Comparison of ENCODE assay signal across 1 cellular context in the genomic region with DNA sequence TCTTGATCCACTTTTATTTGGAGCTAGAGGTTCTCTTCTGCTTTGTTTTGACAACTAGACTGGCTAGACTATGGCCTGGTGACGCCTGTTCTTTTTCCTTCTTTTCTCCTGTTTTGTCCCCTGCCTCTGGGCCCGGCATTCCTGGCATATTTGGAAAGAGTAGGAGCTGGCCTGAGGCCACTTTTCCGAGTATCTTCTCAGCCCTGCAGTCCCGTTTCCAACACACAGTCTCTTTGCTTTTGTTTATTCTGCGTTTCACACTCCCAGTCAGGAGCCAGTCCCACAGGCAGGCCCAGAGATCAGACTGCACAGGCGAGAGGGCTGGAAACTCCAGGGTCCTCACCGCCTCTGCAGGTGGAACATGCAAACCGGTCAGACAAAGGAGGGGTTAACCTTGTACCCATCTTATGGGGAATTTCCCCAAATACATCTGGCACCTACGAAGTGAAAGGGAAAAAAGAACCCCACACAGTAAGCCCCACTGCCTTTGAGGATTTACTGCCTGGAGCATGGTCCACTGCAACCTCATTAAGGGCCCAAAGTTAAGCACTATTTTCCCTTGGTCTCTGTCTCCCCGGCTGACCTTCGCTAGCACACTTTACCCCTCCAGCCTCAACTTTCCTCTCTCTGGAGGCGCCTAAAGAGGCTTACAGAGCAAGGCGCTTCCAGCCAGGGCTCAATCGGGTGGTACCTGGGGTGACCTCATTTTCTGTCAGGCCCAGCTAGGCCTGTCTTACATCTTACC.
TF ChIP-seq lines count a peak whose summit lies in the region.

No MANE protein-coding gene starts in this region.

TF ChIP-seq in HepG2, 621 proteins besides CTCF, POLR2A, EP300 and RAD21 (continued from another document and continues in another):
- TF ChIP-seq, protein P1, sequence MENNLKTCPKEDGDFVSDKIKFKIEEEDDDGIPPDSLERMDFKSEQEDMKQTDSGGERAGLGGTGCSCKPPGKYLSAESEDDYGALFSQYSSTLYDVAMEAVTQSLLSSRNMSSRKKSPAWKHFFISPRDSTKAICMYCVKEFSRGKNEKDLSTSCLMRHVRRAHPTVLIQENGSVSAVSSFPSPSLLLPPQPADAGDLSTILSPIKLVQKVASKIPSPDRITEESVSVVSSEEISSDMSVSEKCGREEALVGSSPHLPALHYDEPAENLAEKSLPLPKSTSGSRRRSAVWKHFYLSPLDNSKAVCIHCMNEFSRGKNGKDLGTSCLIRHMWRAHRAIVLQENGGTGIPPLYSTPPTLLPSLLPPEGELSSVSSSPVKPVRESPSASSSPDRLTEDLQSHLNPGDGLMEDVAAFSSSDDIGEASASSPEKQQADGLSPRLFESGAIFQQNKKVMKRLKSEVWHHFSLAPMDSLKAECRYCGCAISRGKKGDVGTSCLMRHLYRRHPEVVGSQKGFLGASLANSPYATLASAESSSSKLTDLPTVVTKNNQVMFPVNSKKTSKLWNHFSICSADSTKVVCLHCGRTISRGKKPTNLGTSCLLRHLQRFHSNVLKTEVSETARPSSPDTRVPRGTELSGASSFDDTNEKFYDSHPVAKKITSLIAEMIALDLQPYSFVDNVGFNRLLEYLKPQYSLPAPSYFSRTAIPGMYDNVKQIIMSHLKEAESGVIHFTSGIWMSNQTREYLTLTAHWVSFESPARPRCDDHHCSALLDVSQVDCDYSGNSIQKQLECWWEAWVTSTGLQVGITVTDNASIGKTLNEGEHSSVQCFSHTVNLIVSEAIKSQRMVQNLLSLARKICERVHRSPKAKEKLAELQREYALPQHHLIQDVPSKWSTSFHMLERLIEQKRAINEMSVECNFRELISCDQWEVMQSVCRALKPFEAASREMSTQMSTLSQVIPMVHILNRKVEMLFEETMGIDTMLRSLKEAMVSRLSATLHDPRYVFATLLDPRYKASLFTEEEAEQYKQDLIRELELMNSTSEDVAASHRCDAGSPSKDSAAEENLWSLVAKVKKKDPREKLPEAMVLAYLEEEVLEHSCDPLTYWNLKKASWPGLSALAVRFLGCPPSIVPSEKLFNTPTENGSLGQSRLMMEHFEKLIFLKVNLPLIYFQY (CRISPR knock-in tag; IDR thresholded peaks at IDR 0.05; ENCODE audit: borderline replicate concordance) = peak; percentile 33; the same call in 1 of the 2 replicates
- TF ChIP-seq TBX3 (IDR thresholded peaks at IDR 0.05; ENCODE audit: borderline replicate concordance) = peak; percentile 23; the same call in 1 of the 2 replicates
- TF ChIP-seq, protein P2, sequence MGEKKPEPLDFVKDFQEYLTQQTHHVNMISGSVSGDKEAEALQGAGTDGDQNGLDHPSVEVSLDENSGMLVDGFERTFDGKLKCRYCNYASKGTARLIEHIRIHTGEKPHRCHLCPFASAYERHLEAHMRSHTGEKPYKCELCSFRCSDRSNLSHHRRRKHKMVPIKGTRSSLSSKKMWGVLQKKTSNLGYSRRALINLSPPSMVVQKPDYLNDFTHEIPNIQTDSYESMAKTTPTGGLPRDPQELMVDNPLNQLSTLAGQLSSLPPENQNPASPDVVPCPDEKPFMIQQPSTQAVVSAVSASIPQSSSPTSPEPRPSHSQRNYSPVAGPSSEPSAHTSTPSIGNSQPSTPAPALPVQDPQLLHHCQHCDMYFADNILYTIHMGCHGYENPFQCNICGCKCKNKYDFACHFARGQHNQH (CRISPR knock-in tag; IDR thresholded peaks at IDR 0.05) = peak; percentile 71
- TF ChIP-seq KDM3A (CRISPR knock-in tag; IDR thresholded peaks at IDR 0.05; ENCODE audit: low read depth) = no peak
- no peak for TF ChIP-seq ZC3H4 (CRISPR knock-in tag; IDR thresholded peaks at IDR 0.05; ENCODE audit: borderline replicate concordance)
- no peak for TF ChIP-seq PAF1 (CRISPR knock-in tag; IDR thresholded peaks at IDR 0.05)
- no peak for TF ChIP-seq NR3C1 (CRISPR knock-in tag; IDR thresholded peaks at IDR 0.05)
- TF ChIP-seq GATAD2A (CRISPR knock-in tag; IDR thresholded peaks at IDR 0.05) = peak; percentile 82
- TF ChIP-seq ZNF232 (CRISPR knock-in tag; IDR thresholded peaks at IDR 0.05; ENCODE audit: borderline replicate concordance) = no peak
- no peak for TF ChIP-seq KDM1A (CRISPR knock-in tag; IDR thresholded peaks at IDR 0.05)
- TF ChIP-seq STAG1 (CRISPR knock-in tag; IDR thresholded peaks at IDR 0.05) = no peak
- no peak; the same call in 1 of the 2 replicates for TF ChIP-seq NR2F2 (IDR thresholded peaks at IDR 0.05; ENCODE audit: borderline replicate concordance, low read depth)
- TF ChIP-seq ZBTB20 (CRISPR knock-in tag; IDR thresholded peaks at IDR 0.05; ENCODE audit: borderline replicate concordance, low read depth) = no peak
- TF ChIP-seq ZNF816 (CRISPR knock-in tag; IDR thresholded peaks at IDR 0.05; ENCODE audit: borderline replicate concordance) = no peak
- TF ChIP-seq NPAS2 (CRISPR knock-in tag; IDR thresholded peaks at IDR 0.05; ENCODE audit: borderline replicate concordance) = no peak
- no peak for TF ChIP-seq SMARCE1 (IDR thresholded peaks at IDR 0.05; ENCODE audit: borderline replicate concordance)
- TF ChIP-seq ZNF672 (CRISPR knock-in tag; IDR thresholded peaks at IDR 0.05) = no peak
- no peak for TF ChIP-seq SMYD3 (CRISPR knock-in tag; IDR thresholded peaks at IDR 0.05)
- peak; percentile 52 for TF ChIP-seq HDAC2 (CRISPR knock-in tag; IDR thresholded peaks at IDR 0.05)
- TF ChIP-seq, protein P3, sequence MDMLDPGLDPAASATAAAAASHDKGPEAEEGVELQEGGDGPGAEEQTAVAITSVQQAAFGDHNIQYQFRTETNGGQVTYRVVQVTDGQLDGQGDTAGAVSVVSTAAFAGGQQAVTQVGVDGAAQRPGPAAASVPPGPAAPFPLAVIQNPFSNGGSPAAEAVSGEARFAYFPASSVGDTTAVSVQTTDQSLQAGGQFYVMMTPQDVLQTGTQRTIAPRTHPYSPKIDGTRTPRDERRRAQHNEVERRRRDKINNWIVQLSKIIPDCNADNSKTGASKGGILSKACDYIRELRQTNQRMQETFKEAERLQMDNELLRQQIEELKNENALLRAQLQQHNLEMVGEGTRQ (IDR thresholded peaks at IDR 0.05; ENCODE audit: low read depth, low read length) = no peak
- TF ChIP-seq, protein P3 (CRISPR knock-in tag; IDR thresholded peaks at IDR 0.05; ENCODE audit: borderline replicate concordance) = no peak
- TF ChIP-seq ELF4 (CRISPR knock-in tag; IDR thresholded peaks at IDR 0.05; ENCODE audit: borderline replicate concordance) = no peak
- TF ChIP-seq, protein P4, sequence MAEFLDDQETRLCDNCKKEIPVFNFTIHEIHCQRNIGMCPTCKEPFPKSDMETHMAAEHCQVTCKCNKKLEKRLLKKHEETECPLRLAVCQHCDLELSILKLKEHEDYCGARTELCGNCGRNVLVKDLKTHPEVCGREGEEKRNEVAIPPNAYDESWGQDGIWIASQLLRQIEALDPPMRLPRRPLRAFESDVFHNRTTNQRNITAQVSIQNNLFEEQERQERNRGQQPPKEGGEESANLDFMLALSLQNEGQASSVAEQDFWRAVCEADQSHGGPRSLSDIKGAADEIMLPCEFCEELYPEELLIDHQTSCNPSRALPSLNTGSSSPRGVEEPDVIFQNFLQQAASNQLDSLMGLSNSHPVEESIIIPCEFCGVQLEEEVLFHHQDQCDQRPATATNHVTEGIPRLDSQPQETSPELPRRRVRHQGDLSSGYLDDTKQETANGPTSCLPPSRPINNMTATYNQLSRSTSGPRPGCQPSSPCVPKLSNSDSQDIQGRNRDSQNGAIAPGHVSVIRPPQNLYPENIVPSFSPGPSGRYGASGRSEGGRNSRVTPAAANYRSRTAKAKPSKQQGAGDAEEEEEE (CRISPR knock-in tag; IDR thresholded peaks at IDR 0.05; ENCODE audit: borderline replicate concordance) = no peak
- no peak for TF ChIP-seq CC2D1A (CRISPR knock-in tag; IDR thresholded peaks at IDR 0.05)
- no peak for TF ChIP-seq REL (CRISPR knock-in tag; conservative IDR thresholded peaks at IDR 0.05)
- TF ChIP-seq ZNF615 (CRISPR knock-in tag; IDR thresholded peaks at IDR 0.05; ENCODE audit: borderline replicate concordance) = no peak
- no peak for TF ChIP-seq ZBTB42 (CRISPR knock-in tag; IDR thresholded peaks at IDR 0.05)
- no peak for TF ChIP-seq ZSCAN22 (CRISPR knock-in tag; IDR thresholded peaks at IDR 0.05)
- 0 out of 2 replicates have a peak, but pooled peaks have one; percentile 24 for TF ChIP-seq TP53 (CRISPR knock-in tag; conservative IDR thresholded peaks at IDR 0.05)
- no peak for TF ChIP-seq ZNF160 (CRISPR knock-in tag; IDR thresholded peaks at IDR 0.05)
- no peak for TF ChIP-seq ZNF136 (CRISPR knock-in tag; IDR thresholded peaks at IDR 0.05; ENCODE audit: low read depth)
- no peak for TF ChIP-seq ZNF780A (CRISPR knock-in tag; IDR thresholded peaks at IDR 0.05)
- no peak for TF ChIP-seq TGIF2 (CRISPR knock-in tag; IDR thresholded peaks at IDR 0.05)
- no peak for TF ChIP-seq JARID2 (CRISPR knock-in tag; IDR thresholded peaks at IDR 0.05; ENCODE audit: insufficient replicate concordance)
- TF ChIP-seq, protein P5, sequence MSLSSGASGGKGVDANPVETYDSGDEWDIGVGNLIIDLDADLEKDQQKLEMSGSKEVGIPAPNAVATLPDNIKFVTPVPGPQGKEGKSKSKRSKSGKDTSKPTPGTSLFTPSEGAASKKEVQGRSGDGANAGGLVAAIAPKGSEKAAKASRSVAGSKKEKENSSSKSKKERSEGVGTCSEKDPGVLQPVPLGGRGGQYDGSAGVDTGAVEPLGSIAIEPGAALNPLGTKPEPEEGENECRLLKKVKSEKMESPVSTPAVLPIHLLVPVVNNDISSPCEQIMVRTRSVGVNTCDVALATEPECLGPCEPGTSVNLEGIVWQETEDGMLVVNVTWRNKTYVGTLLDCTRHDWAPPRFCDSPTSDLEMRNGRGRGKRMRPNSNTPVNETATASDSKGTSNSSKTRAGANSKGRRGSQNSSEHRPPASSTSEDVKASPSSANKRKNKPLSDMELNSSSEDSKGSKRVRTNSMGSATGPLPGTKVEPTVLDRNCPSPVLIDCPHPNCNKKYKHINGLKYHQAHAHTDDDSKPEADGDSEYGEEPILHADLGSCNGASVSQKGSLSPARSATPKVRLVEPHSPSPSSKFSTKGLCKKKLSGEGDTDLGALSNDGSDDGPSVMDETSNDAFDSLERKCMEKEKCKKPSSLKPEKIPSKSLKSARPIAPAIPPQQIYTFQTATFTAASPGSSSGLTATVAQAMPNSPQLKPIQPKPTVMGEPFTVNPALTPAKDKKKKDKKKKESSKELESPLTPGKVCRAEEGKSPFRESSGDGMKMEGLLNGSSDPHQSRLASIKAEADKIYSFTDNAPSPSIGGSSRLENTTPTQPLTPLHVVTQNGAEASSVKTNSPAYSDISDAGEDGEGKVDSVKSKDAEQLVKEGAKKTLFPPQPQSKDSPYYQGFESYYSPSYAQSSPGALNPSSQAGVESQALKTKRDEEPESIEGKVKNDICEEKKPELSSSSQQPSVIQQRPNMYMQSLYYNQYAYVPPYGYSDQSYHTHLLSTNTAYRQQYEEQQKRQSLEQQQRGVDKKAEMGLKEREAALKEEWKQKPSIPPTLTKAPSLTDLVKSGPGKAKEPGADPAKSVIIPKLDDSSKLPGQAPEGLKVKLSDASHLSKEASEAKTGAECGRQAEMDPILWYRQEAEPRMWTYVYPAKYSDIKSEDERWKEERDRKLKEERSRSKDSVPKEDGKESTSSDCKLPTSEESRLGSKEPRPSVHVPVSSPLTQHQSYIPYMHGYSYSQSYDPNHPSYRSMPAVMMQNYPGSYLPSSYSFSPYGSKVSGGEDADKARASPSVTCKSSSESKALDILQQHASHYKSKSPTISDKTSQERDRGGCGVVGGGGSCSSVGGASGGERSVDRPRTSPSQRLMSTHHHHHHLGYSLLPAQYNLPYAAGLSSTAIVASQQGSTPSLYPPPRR (CRISPR knock-in tag; IDR thresholded peaks at IDR 0.05; ENCODE audit: borderline replicate concordance) = peak; percentile 54; the same call in 1 of the 2 replicates
- TF ChIP-seq ZNF274 (CRISPR knock-in tag; IDR thresholded peaks at IDR 0.05) = no peak
- no peak; the same call in 1 of the 2 replicates for TF ChIP-seq KMT2B (CRISPR knock-in tag; IDR thresholded peaks at IDR 0.05)
- TF ChIP-seq TRIM24 (CRISPR knock-in tag; IDR thresholded peaks at IDR 0.05) = no peak
- peak; percentile 83 for TF ChIP-seq ZNF652 (CRISPR knock-in tag; IDR thresholded peaks at IDR 0.05; ENCODE audit: borderline replicate concordance, low read depth)
- TF ChIP-seq ZNF343 (CRISPR knock-in tag; IDR thresholded peaks at IDR 0.05) = 0 out of 2 replicates have a peak, but pooled peaks have one; percentile 36
- TF ChIP-seq, protein P6, sequence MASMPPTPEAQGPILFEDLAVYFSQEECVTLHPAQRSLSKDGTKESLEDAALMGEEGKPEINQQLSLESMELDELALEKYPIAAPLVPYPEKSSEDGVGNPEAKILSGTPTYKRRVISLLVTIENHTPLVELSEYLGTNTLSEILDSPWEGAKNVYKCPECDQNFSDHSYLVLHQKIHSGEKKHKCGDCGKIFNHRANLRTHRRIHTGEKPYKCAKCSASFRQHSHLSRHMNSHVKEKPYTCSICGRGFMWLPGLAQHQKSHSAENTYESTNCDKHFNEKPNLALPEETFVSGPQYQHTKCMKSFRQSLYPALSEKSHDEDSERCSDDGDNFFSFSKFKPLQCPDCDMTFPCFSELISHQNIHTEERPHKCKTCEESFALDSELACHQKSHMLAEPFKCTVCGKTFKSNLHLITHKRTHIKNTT (CRISPR knock-in tag; IDR thresholded peaks at IDR 0.05) = no peak
- TF ChIP-seq PPARG (CRISPR knock-in tag; conservative IDR thresholded peaks at IDR 0.05) = peak; percentile 35; the same call in 1 of the 2 replicates
- no peak for TF ChIP-seq ZNF317 (CRISPR knock-in tag; IDR thresholded peaks at IDR 0.05)
- TF ChIP-seq GLI4 (CRISPR knock-in tag; IDR thresholded peaks at IDR 0.05; ENCODE audit: borderline replicate concordance) = no peak; the same call in 1 of the 2 replicates
- no peak for TF ChIP-seq TMF1 (CRISPR knock-in tag; IDR thresholded peaks at IDR 0.05; ENCODE audit: low read depth)
- no peak for TF ChIP-seq MBD4 (IDR thresholded peaks at IDR 0.05; ENCODE audit: borderline replicate concordance, low read length)
- TF ChIP-seq, protein P7, sequence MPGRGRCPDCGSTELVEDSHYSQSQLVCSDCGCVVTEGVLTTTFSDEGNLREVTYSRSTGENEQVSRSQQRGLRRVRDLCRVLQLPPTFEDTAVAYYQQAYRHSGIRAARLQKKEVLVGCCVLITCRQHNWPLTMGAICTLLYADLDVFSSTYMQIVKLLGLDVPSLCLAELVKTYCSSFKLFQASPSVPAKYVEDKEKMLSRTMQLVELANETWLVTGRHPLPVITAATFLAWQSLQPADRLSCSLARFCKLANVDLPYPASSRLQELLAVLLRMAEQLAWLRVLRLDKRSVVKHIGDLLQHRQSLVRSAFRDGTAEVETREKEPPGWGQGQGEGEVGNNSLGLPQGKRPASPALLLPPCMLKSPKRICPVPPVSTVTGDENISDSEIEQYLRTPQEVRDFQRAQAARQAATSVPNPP (CRISPR knock-in tag; IDR thresholded peaks at IDR 0.05) = no peak
- no peak for TF ChIP-seq SIX1 (CRISPR knock-in tag; IDR thresholded peaks at IDR 0.05; ENCODE audit: borderline replicate concordance)
- no peak; the same call in 1 of the 2 replicates for TF ChIP-seq ZBTB7B (CRISPR knock-in tag; IDR thresholded peaks at IDR 0.05)
